Comparison of ENCODE assay signal across 8 cellular contexts in the genomic region with DNA sequence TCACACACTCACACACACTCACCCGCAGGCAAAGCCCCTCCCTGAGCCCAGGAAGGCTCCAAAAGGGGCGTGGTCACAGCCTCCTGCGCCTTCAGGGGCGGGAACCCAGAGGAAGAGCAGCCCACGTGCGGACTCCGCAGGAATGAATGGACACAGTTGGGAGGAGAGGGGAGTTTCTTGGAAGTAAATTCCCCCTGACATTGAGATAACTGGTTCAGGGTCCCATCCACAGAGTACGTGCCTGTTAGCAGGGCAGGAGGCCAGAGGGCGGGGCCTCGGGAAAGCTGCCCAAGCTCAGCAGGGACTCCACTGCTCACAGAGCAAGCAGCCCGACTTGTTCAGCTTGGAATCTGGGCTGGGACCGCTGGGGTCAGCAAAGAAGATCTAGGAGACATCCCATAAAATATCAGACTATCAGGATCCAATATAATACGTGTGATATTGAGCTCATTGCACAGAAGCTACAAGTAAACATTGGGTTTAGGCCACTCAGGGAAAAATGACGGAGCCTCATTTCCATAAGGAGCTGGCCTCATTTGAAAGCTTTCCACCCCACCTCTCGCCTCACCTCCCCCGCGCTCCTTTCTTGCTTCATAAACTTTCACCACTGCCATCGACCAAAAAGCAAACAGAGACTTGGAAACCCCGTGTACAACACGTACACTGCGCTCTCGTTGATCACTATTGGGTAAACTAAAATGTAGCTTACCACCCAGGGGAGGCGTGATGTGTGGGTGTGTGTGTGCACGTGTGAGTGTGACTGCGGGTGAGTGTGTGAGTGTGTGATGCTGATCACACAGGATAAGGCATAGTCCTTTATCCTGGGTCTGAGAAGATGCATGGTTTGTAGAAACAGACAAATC. TPM values are rescaled to one million over a fixed set of nuclear protein-coding genes. Genes with fewer than 3 reads are reported as not detected.
A peak's percentile ranks its signal among the peaks of the same experiment; 100 is the strongest.
DNase-seq lines count a peak whose midpoint lies in the region; ATAC-seq and TF ChIP-seq lines count a peak whose summit lies in the region.

No MANE protein-coding gene starts in this region.

- CTCF ChIA-PET in GM10248 (lab: Yijun Ruan, JAX): interaction anchor here (1.3 to 2.2 kb wide), 3 partner anchors 9 to 25 kb away, joined by 3 to 11 read pairs (median 6); no protein-coding TSS in a partner anchor

- ATAC-seq in right cardiac atrium (peak; percentile 68 to 78), GM18868 (IDR thresholded peaks at IDR 0.05; ENCODE audit: unreplicated experiment) (no peak), HG02938 (IDR thresholded peaks at IDR 0.05; ENCODE audit: unreplicated experiment) (no peak)

- H3K27me3 ChIP-seq in right cardiac atrium (ENCODE audit: control insufficient read depth, insufficient read depth): no peaks in the 10 kb centered on the region

- intact Hi-C loops in right cardiac atrium (cut with DNase I): no loop called here

- TF ChIP-seq CTCF in HFF-Myc (IDR thresholded peaks at IDR 0.05; ENCODE audit: low read depth, low read length, missing control alignments) (no peak), GM10248 (IDR thresholded peaks at IDR 0.05; ENCODE audit: control extremely low read depth, extremely low read depth, low read depth, missing control alignments) (no peak)

- 32% methylated on average over 25 of the region's 25 CpGs for WGBS in right cardiac atrium

- POLR2A ChIA-PET in GM10248 (lab: Yijun Ruan, JAX): no interaction called here

- no peaks in the 10 kb centered on the region for H3K9me3 ChIP-seq in right cardiac atrium (ENCODE audit: control insufficient read depth, low read length)

- no peak overlapping the region for H3K4me3 ChIP-seq in HFF-Myc (replicated peaks; ENCODE audit: low read depth, low read length)
- H3K4me3 ChIP-seq in right cardiac atrium (ENCODE audit: low read length): no peak overlapping the region

- peaks cover 9% of the 10 kb centered on the region for H3K4me1 ChIP-seq in right cardiac atrium (ENCODE audit: control insufficient read depth, insufficient read depth, low read length)

- DNase-seq in HFF-Myc (ENCODE audit: extremely low read depth, low read depth) (peak; percentile 31), SK-N-DZ (ENCODE audit: low spot score) (peak; percentile 49), right cardiac atrium (peak; percentile 81 to 93 (median 93)), smooth muscle cell of the brain vasculature (ENCODE audit: low read depth, low spot score) (peak; percentile 18), GM10248 (ENCODE audit: extremely low spot score) (no peak), D341Med (ENCODE audit: low spot score) (no peak)

- no peak overlapping the region for H3K27ac ChIP-seq in right cardiac atrium (ENCODE audit: low read length)

RNA-seq across cellular contexts. Expression of gene TM2D3, which starts 36.0 kb away (rescaled TPM):
- 71.4 and 78.6 TPM in 2 replicates for polyA plus RNA-seq in SK-N-DZ (2014; cell fraction: cytosol; rRNA removed)
- polyA plus RNA-seq in SK-N-DZ (2014; cell fraction: nucleus; rRNA removed): 82.3 and 85.2 TPM in 2 replicates
- total RNA-seq in right cardiac atrium: 10 to 100 TPM; 36.5 to 49.2 (median 42.3) TPM
- polyA plus RNA-seq in right cardiac atrium: 49.7 TPM

Comparison
In these comparisons a context has a peak if more than half of its experiments do, and no peak if none do; other contexts are left out.
1. DNase-seq: peak in HFF-Myc (single experiment), SK-N-DZ (single experiment), right cardiac atrium (3 of 3) and smooth muscle cell of the brain vasculature (single experiment); none in GM10248 (single experiment) and D341Med (single experiment).
2. ATAC-seq: peak in right cardiac atrium (2 of 2); none in GM18868 (single experiment) and HG02938 (single experiment).